In genomic region chr18:11074879-11075278, GRCh38 we compare ENCODE assay signal across 13 cellular contexts.
"Had no signal": no experiment of that assay in that cellular context is flagged by ENCODE, and none has a peak within 500 bp of the region (broad histone marks: within the 10 kb centered on the region; RNA-seq: fewer than 3 reads in every experiment).

No MANE protein-coding gene starts in this region.

- H3K9me3 ChIP-seq: heart left ventricle, left lung, transverse colon had no signal

- H3K27me3 ChIP-seq: left lung, transverse colon had no signal

- H3K4me3 ChIP-seq: heart left ventricle, left lung, smooth muscle cell, transverse colon had no signal

- DNase-seq: activated naive CD4-positive, alpha-beta T cell treated with anti-CD3 and anti-CD28 coated beads, Interleukin-2, amount 10 ng/mL, durations not matched to agents 7 days and 5 days; foreskin melanocyte; heart left ventricle; islet precursor cell; left lung; nucleus accumbens; right cardiac atrium; substantia nigra; transverse colon had no signal

- H3K4me1 ChIP-seq: heart left ventricle, left lung, transverse colon had no signal

- H3K36me3 ChIP-seq: heart left ventricle, left lung, transverse colon had no signal

- H3K4me2 ChIP-seq: smooth muscle cell had no signal

- H3K27ac ChIP-seq: heart left ventricle, left lung, transverse colon had no signal

- ATAC-seq: activated CD4-positive, CD25-positive, alpha-beta regulatory T cell treated with anti-CD3 and anti-CD28 coated beads, Interleukin-2, amount 50 U/mL, for 24 hours; heart left ventricle; left lung; natural killer cell treated with Interleukin-12 subunit alpha and Interleukin-12 subunit beta and Interleukin-15 and Interleukin-18, amount 100 ng/mL, for 72 hours; right cardiac atrium; stimulated activated memory B cell treated with anti-CD40 and anti-IgM and Interleukin-4, amounts not matched to agents 10 μg/mL and 1 μg/mL and 100 μg/mL, for 72 hours had no signal
